Comparison of ENCODE assay signal across 27 cellular contexts in genomic region chr5:109938453-109938852, GRCh38.
"Had no signal": no experiment of that assay in that cellular context is flagged by ENCODE, and none has a peak within 500 bp of the region (broad histone marks: within the 10 kb centered on the region; RNA-seq: fewer than 3 reads in every experiment).

No MANE protein-coding gene starts in this region.

- H3K27ac ChIP-seq: adrenal gland, body of pancreas, cardiac muscle cell, VCaP had no signal

- H3K4me3 ChIP-seq: adrenal gland, body of pancreas, cardiac muscle cell had no signal

- H3K36me3 ChIP-seq: adrenal gland, cardiac muscle cell had no signal

- DNase-seq: activated B cell treated with CpG ODN at 0.5 μM for 24 hours; activated CD4-positive, alpha-beta memory T cell treated with anti-CD3 and anti-CD28 coated beads for 36 hours; activated CD4-positive, alpha-beta T cell treated with anti-CD3 and anti-CD28 coated beads for 4 hours; activated CD4-positive, alpha-beta T cell treated with anti-CD3 and anti-CD28 coated beads, Interleukin-2, amount 10 ng/mL, durations not matched to agents 24 days and 14 days; activated CD4-positive, alpha-beta T cell treated with anti-CD3 and anti-CD28 coated beads, Interleukin-2, amount 50 U/mL, for 1 hour; activated CD4-positive, alpha-beta T cell treated with anti-CD3 and anti-CD28 coated beads, Interleukin-2, amount 50 U/mL, for 4 hours; activated CD4-positive, CD25-positive, alpha-beta regulatory T cell treated with anti-CD3 and anti-CD28 coated beads, Interleukin-2, amount 50 U/mL, for 72 hours; activated CD8-positive, alpha-beta memory T cell treated with anti-CD3 and anti-CD28 coated beads, Interleukin-2, amount 50 U/mL, for 4 hours; activated CD8-positive, alpha-beta T cell treated with anti-CD3 and anti-CD28 coated beads for 36 hours; activated effector memory CD4-positive, alpha-beta T cell treated with anti-CD3 and anti-CD28 coated beads, Interleukin-2, amount 50 U/mL, for 16 hours; activated gamma-delta T cell treated with Interleukin-2 at 50 U/mL for 16 hours; activated naive CD4-positive, alpha-beta T cell; activated naive CD4-positive, alpha-beta T cell treated with anti-CD3 and anti-CD28 coated beads, Interleukin-2, amount 50 U/mL, for 16 hours; activated naive CD8-positive, alpha-beta T cell treated with anti-CD3 and anti-CD28 coated beads for 36 hours; activated T-cell treated with anti-CD3 and anti-CD28 coated beads for 4 hours; activated T-cell treated with anti-CD3 and anti-CD28 coated beads, Interleukin-2, amount 50 U/mL, for 1 hour; activated T-cell treated with anti-CD3 and anti-CD28 coated beads, Interleukin-2, amount 50 U/mL, for 4 hours; activated T-cell treated with anti-CD3 and anti-CD28 coated beads, Interleukin-2, amount 50 U/mL, for 72 hours; adrenal gland; amniotic stem cell; aorta; body of pancreas; caudate nucleus; cerebellar nuclear complex; T-helper 17 cell had no signal

- H3K27me3 ChIP-seq: adrenal gland, body of pancreas had no signal

- H3K9me3 ChIP-seq: adrenal gland, body of pancreas had no signal

- H3K4me1 ChIP-seq: adrenal gland, body of pancreas had no signal
